Comparison of ENCODE assay signal across 15 cellular contexts in the genomic region with DNA sequence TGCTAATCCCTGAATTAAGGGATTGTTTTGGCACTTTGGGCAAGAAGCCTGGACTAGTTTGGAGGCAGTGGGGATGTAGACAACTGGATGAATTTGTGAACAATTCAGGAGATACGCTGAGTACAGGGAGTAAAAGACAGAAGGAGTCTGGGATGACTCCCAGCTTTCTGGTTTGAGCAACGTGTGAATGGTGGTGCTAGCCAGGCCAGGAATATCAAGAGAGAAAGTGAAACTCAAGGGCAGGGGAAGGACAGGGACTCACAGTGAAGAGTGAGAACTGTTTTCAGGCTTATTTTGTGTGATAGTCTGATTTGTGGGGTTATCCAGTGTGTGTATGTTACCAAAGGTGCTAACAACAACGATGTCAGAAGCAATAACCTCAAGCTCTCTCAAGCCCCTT. TPM values are rescaled to one million over a fixed set of nuclear protein-coding genes. Genes with fewer than 3 reads are reported as not detected.
DNase-seq lines count a peak whose midpoint lies in the region; ATAC-seq, FAIRE-seq and TF ChIP-seq lines count a peak whose summit lies in the region.
"Had no signal": no experiment of that assay in that cellular context is flagged by ENCODE, and none has a peak within 500 bp of the region (broad histone marks: within the 10 kb centered on the region; RNA-seq: fewer than 3 reads in every experiment).

No MANE protein-coding gene starts in this region.

- ATAC-seq in K562 (no peak), lower lobe of right lung (no peak), pancreas (no peak), HG02870 (IDR thresholded peaks at IDR 0.05; ENCODE audit: unreplicated experiment) (no peak), GM21737 (IDR thresholded peaks at IDR 0.05; ENCODE audit: unreplicated experiment) (no peak), T-cell (replicated peaks in 1 of 4) (no peak)

- peak; percentile 42 for FAIRE-seq in K562 (lab: Jason Lieb, UNC)
- FAIRE-seq in pancreas (lab: Jason Lieb, UNC): no peak
- FAIRE-seq: frontal cortex had no signal

- peaks cover 3 to 19% of the 10 kb centered on the region in 2 donors for H3K27me3 Mint-ChIP-seq in T-cell

- H3K27ac ChIP-seq in ACC112 (ENCODE audit: low read depth, low read length): no peak overlapping the region
- H3K27ac ChIP-seq in KMS-11: no peak overlapping the region
- no peak overlapping the region for H3K27ac ChIP-seq in K562 (ENCODE audit: extremely low read depth, low read depth, low read length)
- H3K27ac ChIP-seq in lower lobe of right lung: peak overlapping the region; percentile 25
- no peak overlapping the region for H3K27ac ChIP-seq in pancreas

- no peaks in the 10 kb centered on the region for H4K20me1 ChIP-seq in KMS-11 (ENCODE audit: insufficient read depth)
- H4K20me1 ChIP-seq in K562 (replicated peaks; ENCODE audit: control insufficient read depth, insufficient read depth, low read length): no peaks in the 10 kb centered on the region

- H3K4me2 ChIP-seq in KMS-11: peak overlapping the region; percentile 42
- H3K4me2 ChIP-seq in K562 (ENCODE audit: insufficient read depth, low read length): peak overlapping the region; percentile 9

- H2AFZ ChIP-seq in ACC112 (ENCODE audit: low read length, unreplicated experiment) (peak overlapping the region; percentile 80), KMS-11 (ENCODE audit: low read depth) (peak overlapping the region; percentile 87), K562 (ENCODE audit: low read depth, low read length) (peak overlapping the region; percentile 9)

- TF ChIP-seq POLR2A in K562 (conservative IDR thresholded peaks at IDR 0.05): no peak

- H3K79me2 ChIP-seq in ACC112 (ENCODE audit: control insufficient read depth, insufficient read depth, low read length, unreplicated experiment) (no peaks in the 10 kb centered on the region), KMS-11 (ENCODE audit: insufficient read depth, low read depth) (no peaks in the 10 kb centered on the region), K562 (ENCODE audit: control insufficient read depth, insufficient read depth, low read length) (no peaks in the 10 kb centered on the region)

- no peak for TF ChIP-seq RAD21 in K562 (CRISPR knock-in tag; conservative IDR thresholded peaks at IDR 0.05 in 1 of 2, IDR thresholded peaks at IDR 0.05 in 1 of 2)

- CTCF ChIA-PET in K562 (lab: Yijun Ruan, JAX; ENCODE audit: low intra/inter-chr PET ratio): interaction anchor here (0.6 to 4.1 kb wide), 7 partner anchors 17 to 1346 kb away, joined by 3 to 60 read pairs (median 5); partner anchors contain the start of gene PLCB3
- CTCF ChIA-PET in T-cell (lab: Charles Lee): interaction anchor here (0.6 to 4.1 kb wide), 14 partner anchors 9 to 474 kb away, joined by 3 to 58 read pairs (median 6); no protein-coding TSS in a partner anchor

- no peaks in the 10 kb centered on the region for H3K9me1 ChIP-seq in K562 (ENCODE audit: control insufficient read depth, insufficient read depth, low read length)

- in situ Hi-C loops in K562 (cut with MboI): loop anchor here (5.0 kb wide), 2 partner anchors 117 to 297 kb away; no protein-coding TSS in a partner anchor

- WGBS in K562 (ENCODE audit: insufficient coverage, low coverage, missing lambda C conversion rate): 2% methylated on average over 3 of the region's 3 CpGs
- WGBS in pancreas, 2 donors: 30 to 42% methylated on average over 3 of the region's 3 CpGs

- H3K4me3 ChIP-seq in ACC112 (ENCODE audit: low read depth, low read length) (peak overlapping the region; percentile 41), KMS-11 (IDR thresholded peaks at IDR 0.05; ENCODE audit: insufficient read depth, low read depth, low read length) (no peak overlapping the region), K562 (no peak overlapping the region), lower lobe of right lung (no peak overlapping the region), pancreas (no peak overlapping the region)

- H3K36me3 ChIP-seq in ACC112 (ENCODE audit: insufficient read depth, low read length) (no peaks in the 10 kb centered on the region), KMS-11 (ENCODE audit: insufficient read depth) (no peaks in the 10 kb centered on the region), K562 (ENCODE audit: control insufficient read depth, insufficient read depth, low read length) (no peaks in the 10 kb centered on the region), lower lobe of right lung (no peaks in the 10 kb centered on the region), pancreas (no peaks in the 10 kb centered on the region)

- H3K27me3 ChIP-seq in ACC112 (ENCODE audit: insufficient read depth, low read length): no peaks in the 10 kb centered on the region
- no peaks in the 10 kb centered on the region for H3K27me3 ChIP-seq in KMS-11 (ENCODE audit: insufficient read depth, low read depth)
- H3K27me3 ChIP-seq in K562 (ENCODE audit: control insufficient read depth in 2 of 2, insufficient read depth in 2 of 2, low read length in 2 of 2): peaks cover 9 to 41% of the 10 kb centered on the region in 2 experiments
- H3K27me3 ChIP-seq in lower lobe of right lung (ENCODE audit: low read depth): no peaks in the 10 kb centered on the region
- no peaks in the 10 kb centered on the region for H3K27me3 ChIP-seq in pancreas

- no peaks in the 10 kb centered on the region for H3K9me3 Mint-ChIP-seq in T-cell
- H3K9me3 Mint-ChIP-seq: activated CD4-positive, alpha-beta memory T cell treated with anti-CD3 and anti-CD28 coated beads, Interleukin-2, amount 10 ng/mL, durations not matched to agents 7 days and 5 days; activated T-cell treated with anti-CD3 and anti-CD28 coated beads, Interleukin-2, amount 50 U/mL, for 72 hours; effector memory CD8-positive, alpha-beta T cell; memory B cell; neural crest cell had no signal

- TF ChIP-seq EP300 in K562 (IDR thresholded peaks at IDR 0.05; ENCODE audit: low read length): no peak

- BruUV-seq in K562 (replicated peaks; lab: Mats Ljungman, UMichigan): no TSS peak

- H3K4me3 Mint-ChIP-seq in T-cell: no peak overlapping the region
- H3K4me3 Mint-ChIP-seq: activated CD4-positive, alpha-beta memory T cell treated with anti-CD3 and anti-CD28 coated beads, Interleukin-2, amount 10 ng/mL, durations not matched to agents 7 days and 5 days; activated T-cell treated with anti-CD3 and anti-CD28 coated beads, Interleukin-2, amount 50 U/mL, for 72 hours; effector memory CD8-positive, alpha-beta T cell; memory B cell; neural crest cell had no signal

- intact Hi-C loops in K562 (cut with micrococcal nuclease): loop anchor here (5.0 kb wide), 1 partner anchor 72 kb away; no protein-coding TSS in a partner anchor
- intact Hi-C loops in lower lobe of right lung (cut with DNase I): loop anchor here (5.0 to 10.0 kb wide), 2 partner anchors 117 to 310 kb away; no protein-coding TSS in a partner anchor
- intact Hi-C loops in pancreas (cut with DNase I): loop anchor here in 2 of 3 donors (5.0 to 10.0 kb wide), 2 partner anchors 70 to 117 kb away; no protein-coding TSS in a partner anchor

- H3K4me1 Mint-ChIP-seq in T-cell: peaks cover 0 to 2% (median 2%) of the 10 kb centered on the region in 3 donors

- H3K27ac Mint-ChIP-seq in T-cell: no peak overlapping the region
- H3K27ac Mint-ChIP-seq: activated CD4-positive, alpha-beta memory T cell treated with anti-CD3 and anti-CD28 coated beads, Interleukin-2, amount 10 ng/mL, durations not matched to agents 7 days and 5 days; activated T-cell treated with anti-CD3 and anti-CD28 coated beads, Interleukin-2, amount 50 U/mL, for 72 hours; effector memory CD8-positive, alpha-beta T cell; memory B cell had no signal

- H3K36me3 Mint-ChIP-seq in T-cell: no peaks in the 10 kb centered on the region
- H3K36me3 Mint-ChIP-seq: memory B cell had no signal

- DNase-seq in K562 (ENCODE audit: extremely low read depth in 1 of 4, low spot score in 3 of 4) (no peak), lower lobe of right lung (no peak), pancreas (no peak), T-cell (no peak)
- DNase-seq: GOT3 had no signal

- TF ChIP-seq CTCF in KMS-11 (conservative IDR thresholded peaks at IDR 0.05; ENCODE audit: low read depth, low read length): no peak
- no peak for TF ChIP-seq CTCF in K562 (IDR thresholded peaks at IDR 0.05 in 2 of 3, conservative IDR thresholded peaks at IDR 0.05 in 1 of 3; ENCODE audit: insufficient read depth in 2 of 3, low read depth in 1 of 3, low read length in 3 of 3)
- no peak for TF ChIP-seq CTCF in lower lobe of right lung (IDR thresholded peaks at IDR 0.05)
- TF ChIP-seq CTCF in pancreas (IDR thresholded peaks at IDR 0.05): no peak

- POLR2A ChIA-PET in K562 (lab: Yijun Ruan, JAX) (interaction anchor here (1.0 to 3.7 kb wide), 4 partner anchors 9 to 116 kb away, joined by 5 to 22 read pairs (median 10); no protein-coding TSS in a partner anchor), T-cell (lab: Charles Lee) (no interaction called here)

- H3K4me1 ChIP-seq in ACC112 (ENCODE audit: control insufficient read depth, insufficient read depth, low read length, unreplicated experiment) (peaks cover 14% of the 10 kb centered on the region), KMS-11 (ENCODE audit: low read depth, poor library complexity, severe bottlenecking) (peaks cover 9% of the 10 kb centered on the region), K562 (replicated peaks in 1 of 2; ENCODE audit: control insufficient read depth in 2 of 2, insufficient read depth in 2 of 2, low read length in 2 of 2) (peaks cover 6 to 14% of the 10 kb centered on the region in 2 experiments; a peak in 4 of 5 replicates), lower lobe of right lung (peaks cover 50% of the 10 kb centered on the region), pancreas (peaks cover 17 to 18% (median 18%) of the 10 kb centered on the region in 3 donors)

- H3K9me3 ChIP-seq in K562 (replicated peaks; ENCODE audit: control insufficient read depth, insufficient read depth, low read depth, low read length): no peaks in the 10 kb centered on the region
- no peaks in the 10 kb centered on the region for H3K9me3 ChIP-seq in lower lobe of right lung
- H3K9me3 ChIP-seq in pancreas: no peaks in the 10 kb centered on the region

- H3K9ac ChIP-seq in KMS-11: peak overlapping the region; percentile 19; the same call in 1 of the 2 replicates
- no peak overlapping the region for H3K9ac ChIP-seq in K562 (ENCODE audit: insufficient read depth in 1 of 2, low read depth in 2 of 2, low read length in 2 of 2)

RNA-seq across cellular contexts. Expression of gene CHRM1, which starts 15.9 kb away (rescaled TPM):
- total RNA-seq in K562 (2011; cell fraction: chromatin; rRNA removed; ENCODE audit: low replicate concordance): not detected in 2 replicates
- total RNA-seq in K562 (2011; cell fraction: nucleolus; rRNA removed): not detected in 2 replicates
- total RNA-seq in K562 (2011; cell fraction: nucleoplasm; rRNA removed): not detected in 2 replicates
- total RNA-seq in K562 (2014; rRNA removed) (not detected in 2 replicates), K562 (2014; rRNA removed; fragmentation: Illumina TruSeq; extraction: Trizol) (not detected in 2 replicates), K562 (2015; rRNA removed; fragmentation: Illumina TruSeq; extraction: Trizol) (not detected in 2 replicates), K562 (2021) (not detected in 2 replicates), lower lobe of right lung (6.8 TPM), pancreas (under 1 TPM in 5 of 6 donors, not detected in 1; 0.06 to 0.15 (median 0.09) TPM), T-cell (not detected)
- polyA plus RNA-seq in K562 (2011; rRNA removed) (not detected in 2 replicates), K562 (2014; fragmentation: Illumina TruSeq; extraction: Trizol) (not detected in 2 replicates), K562 (2014; fragmentation: Nextera tagmentation; extraction: Ambion mirVana) (not detected), K562 (2014; rRNA removed) (not detected in 2 replicates), pancreas (under 1 TPM; 0.14 to 0.19 TPM)
- polyA plus RNA-seq in K562 (2011; cell fraction: cytosol; rRNA removed): not detected in 2 replicates
- polyA plus RNA-seq in K562 (2011; cell fraction: nucleus; rRNA removed): not detected in 2 replicates
- not detected in 2 replicates for polyA plus RNA-seq in K562 (2012)
- polyA minus RNA-seq in K562 (2011; rRNA and poly(A)+ RNA removed): not detected in 2 replicates
- not detected in 2 replicates for polyA minus RNA-seq in K562 (2011; cell fraction: cytosol; rRNA and poly(A)+ RNA removed)
- not detected in 2 replicates for polyA minus RNA-seq in K562 (2011; cell fraction: nucleus; rRNA and poly(A)+ RNA removed)
- total RNA-seq: activated CD4-positive, alpha-beta memory T cell treated with anti-CD3 and anti-CD28 coated beads, Interleukin-2, amount 10 ng/mL, durations not matched to agents 7 days and 5 days; activated T-cell treated with anti-CD3 and anti-CD28 coated beads, Interleukin-2, amount 50 U/mL, for 72 hours; neural crest cell had no signal

RNA-seq across cellular contexts. Expression of gene SLC3A2, which starts 24.6 kb away (rescaled TPM):
- 762 and 871 TPM in 2 replicates for total RNA-seq in K562 (2011; cell fraction: chromatin; rRNA removed; ENCODE audit: low replicate concordance)
- total RNA-seq in K562 (2011; cell fraction: nucleolus; rRNA removed): 808 and 809 TPM in 2 replicates
- total RNA-seq in K562 (2011; cell fraction: nucleoplasm; rRNA removed): 628 and 726 TPM in 2 replicates
- 245 and 289 TPM in 2 replicates for total RNA-seq in K562 (2014; rRNA removed)
- 214 and 276 TPM in 2 replicates for total RNA-seq in K562 (2014; rRNA removed; fragmentation: Illumina TruSeq; extraction: Trizol)
- total RNA-seq in K562 (2015; rRNA removed; fragmentation: Illumina TruSeq; extraction: Trizol): 120 and 132 TPM in 2 replicates
- 255 and 276 TPM in 2 replicates for total RNA-seq in K562 (2021)
- 282 and 323 TPM in 2 replicates for polyA plus RNA-seq in K562 (2011; rRNA removed)
- polyA plus RNA-seq in K562 (2011; cell fraction: cytosol; rRNA removed): 289 and 316 TPM in 2 replicates
- 1,169 and 1,253 TPM in 2 replicates for polyA plus RNA-seq in K562 (2011; cell fraction: nucleus; rRNA removed)
- polyA plus RNA-seq in K562 (2012): 196 and 375 TPM in 2 replicates
- polyA plus RNA-seq in K562 (2014; fragmentation: Illumina TruSeq; extraction: Trizol): 183 and 221 TPM in 2 replicates
- 10 to 100 TPM; 20.0 to 39.7 TPM for polyA plus RNA-seq in K562 (2014; fragmentation: Nextera tagmentation; extraction: Ambion mirVana)
- 254 and 296 TPM in 2 replicates for polyA plus RNA-seq in K562 (2014; rRNA removed)
- polyA minus RNA-seq in K562 (2011; rRNA and poly(A)+ RNA removed): 168 and 173 TPM in 2 replicates
- 167 and 196 TPM in 2 replicates for polyA minus RNA-seq in K562 (2011; cell fraction: cytosol; rRNA and poly(A)+ RNA removed)
- 164 and 348 TPM in 2 replicates for polyA minus RNA-seq in K562 (2011; cell fraction: nucleus; rRNA and poly(A)+ RNA removed)
- total RNA-seq in lower lobe of right lung: 214 TPM
- total RNA-seq in pancreas: 100 to 1,000 TPM in 1 of 6 donors, 10 to 100 TPM in 5; 68.8 to 331 (median 75.1) TPM
- 100 to 1,000 TPM in 1 of 2 donors, 10 to 100 TPM in 1; 66.9 to 116 TPM for polyA plus RNA-seq in pancreas
- total RNA-seq in T-cell: 100 to 1,000 TPM; 178 to 248 (median 237) TPM

Comparison
In these comparisons a context has a peak if more than half of its experiments do, and no peak if none do; other contexts are left out.
1. H2AFZ ChIP-seq: peak in every context shown above with its lines; median percentile 87 in KMS-11; 80 in ACC112; 9 in K562.